9 cellular contexts compared by ENCODE assay signal in genomic region chr3:81242871-81243270, GRCh38.
DNase-seq lines count a peak whose midpoint lies in the region; ATAC-seq and TF ChIP-seq lines count a peak whose summit lies in the region.
"Had no signal": no experiment of that assay in that cellular context is flagged by ENCODE, and none has a peak within 500 bp of the region (broad histone marks: within the 10 kb centered on the region; RNA-seq: fewer than 3 reads in every experiment).

No MANE protein-coding gene starts in this region.

- H2AFZ ChIP-seq in OCI-LY1 (ENCODE audit: low read length) (no peak overlapping the region), hepatocyte (no peak overlapping the region)

- H4K20me1 ChIP-seq in OCI-LY1 (ENCODE audit: insufficient read depth, low read length), result no peaks in the 10 kb centered on the region
- H4K20me1 ChIP-seq in hepatocyte (ENCODE audit: insufficient read depth, poor library complexity, severe bottlenecking), result no peaks in the 10 kb centered on the region

- no peaks in the 10 kb centered on the region for H3K9me2 ChIP-seq in OCI-LY1 (ENCODE audit: low read depth, low read length)
- no peaks in the 10 kb centered on the region for H3K9me2 ChIP-seq in hepatocyte (replicated peaks; ENCODE audit: insufficient read depth)

- H3K4me1 ChIP-seq in BE2C (no peaks in the 10 kb centered on the region), OCI-LY1 (ENCODE audit: insufficient read depth, low read length, severe bottlenecking) (no peaks in the 10 kb centered on the region), hepatocyte (ENCODE audit: insufficient read depth) (no peaks in the 10 kb centered on the region), spleen (no peaks in the 10 kb centered on the region), stomach (peaks cover 0 to 5% (median 0%) of the 10 kb centered on the region in 4 donors)

- TF ChIP-seq CTCF in BE2C (IDR thresholded peaks at IDR 0.05; ENCODE audit: low read depth, low read length) (peak; percentile 65), HFF-Myc (IDR thresholded peaks at IDR 0.05; ENCODE audit: low read depth, low read length, missing control alignments) (peak; percentile 10), OCI-LY1 (IDR thresholded peaks at IDR 0.05; ENCODE audit: low read length) (peak; percentile 43), hepatocyte (IDR thresholded peaks at IDR 0.05; ENCODE audit: poor library complexity) (peak; percentile 53), spleen (IDR thresholded peaks at IDR 0.05 in 8 of 11, conservative IDR thresholded peaks at IDR 0.05 in 3 of 11) (peak in 1 of 11 experiments; percentile 20), stomach (IDR thresholded peaks at IDR 0.05) (peak in 3 of 7 experiments; percentile 12 to 36 (median 34))

- no peaks in the 10 kb centered on the region for H3K9me3 ChIP-seq in BE2C
- no peaks in the 10 kb centered on the region for H3K9me3 ChIP-seq in OCI-LY1 (ENCODE audit: low read length)
- no peaks in the 10 kb centered on the region for H3K9me3 ChIP-seq in hepatocyte (ENCODE audit: low read depth)
- H3K9me3 ChIP-seq in spleen, result no peaks in the 10 kb centered on the region
- no peaks in the 10 kb centered on the region for H3K9me3 ChIP-seq in stomach

- no peak overlapping the region for H3K4me2 ChIP-seq in OCI-LY1 (ENCODE audit: low read length)
- H3K4me2 ChIP-seq in hepatocyte, result no peak overlapping the region

- no peaks in the 10 kb centered on the region for H3K36me3 ChIP-seq in BE2C
- no peaks in the 10 kb centered on the region for H3K36me3 ChIP-seq in OCI-LY1 (ENCODE audit: insufficient read depth, low read length)
- H3K36me3 ChIP-seq in hepatocyte (replicated peaks; ENCODE audit: insufficient read depth, low read depth), result no peaks in the 10 kb centered on the region
- H3K36me3 ChIP-seq in spleen, result no peaks in the 10 kb centered on the region
- no peaks in the 10 kb centered on the region for H3K36me3 ChIP-seq in stomach

- H3K27me3 ChIP-seq in BE2C (no peaks in the 10 kb centered on the region), OCI-LY1 (ENCODE audit: insufficient read depth, low read length) (no peaks in the 10 kb centered on the region), hepatocyte (no peaks in the 10 kb centered on the region), spleen (replicated peaks in 1 of 7) (no peaks in the 10 kb centered on the region), stomach (no peaks in the 10 kb centered on the region)

- TF ChIP-seq POLR2A in spleen (IDR thresholded peaks at IDR 0.05) (no peak), stomach (IDR thresholded peaks at IDR 0.05) (no peak)

- TF ChIP-seq EP300 in stomach (IDR thresholded peaks at IDR 0.05), result no peak

- no peak overlapping the region for H3K9ac ChIP-seq in OCI-LY1 (ENCODE audit: low read length)

- intact Hi-C loops in spleen (cut with DNase I; ENCODE audit: low total_unique reads), result no loop called here
- intact Hi-C loops in stomach (cut with DNase I; ENCODE audit: low total_unique reads), result no loop called here

- WGBS in hepatocyte (ENCODE audit: low lambda C conversion rate, missing lambda C conversion rate), result 47% methylated on average over 1 of the region's 1 CpG
- 36 to 50% (median 42%) methylated on average over 1 of the region's 1 CpG for WGBS in spleen, 5 donors
- 19 to 26% (median 22%) methylated on average over 1 of the region's 1 CpG for WGBS in stomach, 5 donors

- no peaks in the 10 kb centered on the region for H3K79me2 ChIP-seq in OCI-LY1 (ENCODE audit: insufficient read depth, low read length)
- no peaks in the 10 kb centered on the region for H3K79me2 ChIP-seq in hepatocyte

- H3K27ac ChIP-seq in OCI-LY1 (ENCODE audit: low read depth, low read length, poor library complexity, severe bottlenecking) (no peak overlapping the region), hepatocyte (no peak overlapping the region), spleen (no peak overlapping the region), stomach (no peak overlapping the region)

- no peak for DNase-seq in BE2C
- DNase-seq in HFF-Myc (ENCODE audit: extremely low read depth, low read depth), result no peak
- no peak for DNase-seq in hepatocyte (ENCODE audit: low spot score)
- no peak for DNase-seq in spleen
- DNase-seq in stimulated activated CD4-positive, alpha-beta T cell treated with anti-CD3 and anti-CD28 coated beads, Interleukin-12 subunit alpha, Interleukin-12 subunit beta, amount 100 ng/mL, for 4 hours, result no peak
- DNase-seq in stomach, result no peak
- DNase-seq: T-helper 17 cell had no signal

- ATAC-seq in GM19395 (IDR thresholded peaks at IDR 0.05; ENCODE audit: unreplicated experiment), result no peak
- ATAC-seq: T-helper 17 cell had no signal

- H3F3A ChIP-seq in OCI-LY1 (ENCODE audit: insufficient read depth, low read length), result no peaks in the 10 kb centered on the region

- H3K4me3 ChIP-seq in BE2C (ENCODE audit: low read depth, low read length) (no peak overlapping the region), HFF-Myc (replicated peaks; ENCODE audit: low read depth, low read length) (no peak overlapping the region), OCI-LY1 (ENCODE audit: low read depth, low read length, poor library complexity, severe bottlenecking) (no peak overlapping the region), hepatocyte (no peak overlapping the region), spleen (no peak overlapping the region), stomach (no peak overlapping the region)
